Comparison of ENCODE assay signal across 12 cellular contexts in the genomic region with DNA sequence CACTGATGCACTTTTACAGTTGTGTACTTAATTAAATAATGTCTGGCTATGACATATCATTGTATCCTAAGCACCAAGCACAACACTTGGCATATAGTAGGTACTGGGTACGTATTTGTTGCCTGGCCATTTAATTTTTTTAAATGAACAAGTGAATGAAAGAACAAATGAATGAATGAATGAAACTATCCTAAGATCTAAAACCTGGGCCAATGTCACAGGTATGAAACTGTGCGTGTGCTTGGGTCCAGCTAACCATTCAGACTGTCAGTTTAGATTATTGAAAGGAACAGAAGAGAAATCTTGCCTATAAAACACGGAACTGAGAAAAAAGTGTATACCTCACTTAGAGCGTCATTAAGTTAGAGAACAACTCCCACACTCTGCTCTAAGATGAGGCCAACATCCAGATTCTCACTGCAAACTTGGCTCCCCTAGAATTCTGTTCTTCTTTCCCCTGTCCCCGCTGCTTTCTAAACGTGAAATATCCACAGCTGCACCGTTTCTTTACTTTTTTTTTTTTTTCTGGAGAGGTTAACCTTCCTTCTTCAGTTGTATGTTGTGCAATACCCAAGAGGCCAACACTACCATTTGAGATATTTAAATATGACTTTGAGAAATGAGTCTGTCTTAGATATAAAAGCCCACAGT. TPM values are rescaled to one million over a fixed set of nuclear protein-coding genes. Genes with fewer than 3 reads are reported as not detected.
DNase-seq lines count a peak whose midpoint lies in the region; ATAC-seq and TF ChIP-seq lines count a peak whose summit lies in the region.
"Had no signal": no experiment of that assay in that cellular context is flagged by ENCODE, and none has a peak within 500 bp of the region (broad histone marks: within the 10 kb centered on the region; RNA-seq: fewer than 3 reads in every experiment).

No MANE protein-coding gene starts in this region.

- peaks cover 0 to 4% (median 0%) of the 10 kb centered on the region in 4 donors for H3K4me1 ChIP-seq in sigmoid colon

- H3K27me3 Mint-ChIP-seq in central memory CD8-positive, alpha-beta T cell, result peaks cover 27% of the 10 kb centered on the region

- 68 to 81% methylated on average over 7 of the region's 7 CpGs for WGBS in sigmoid colon, 2 donors

- peak; percentile 49 for ATAC-seq in GM21526 (IDR thresholded peaks at IDR 0.05; ENCODE audit: low FRiP score, unreplicated experiment)
- ATAC-seq in HG03439 (IDR thresholded peaks at IDR 0.05; ENCODE audit: unreplicated experiment), result peak; percentile 35
- no peak for ATAC-seq in central memory CD8-positive, alpha-beta T cell (replicated peaks; ENCODE audit: extremely low read depth, poor library complexity, severe bottlenecking)
- ATAC-seq in HG02970 (IDR thresholded peaks at IDR 0.05; ENCODE audit: low FRiP score, unreplicated experiment), result no peak

- H3K27ac ChIP-seq in sigmoid colon (no peak overlapping the region), RWPE1 (no peak overlapping the region)

- intact Hi-C loops in sigmoid colon (cut with DNase I), result no loop called here

- DNase-seq in GM13976 (ENCODE audit: low spot score), result peak; percentile 55
- DNase-seq in central memory CD8-positive, alpha-beta T cell (ENCODE audit: low spot score in 2 of 2), result no peak
- no peak for DNase-seq in sigmoid colon
- DNase-seq in H4 (ENCODE audit: low spot score), result no peak
- DNase-seq in RWPE1 (ENCODE audit: low spot score), result no peak
- DNase-seq: CD4-positive, alpha-beta memory T cell; islet precursor cell; right cardiac atrium; stimulated activated naive CD4-positive, alpha-beta T cell treated with Interleukin-2 at 50 U/mL for 16 hours had no signal

- no peak for TF ChIP-seq POLR2A in sigmoid colon (IDR thresholded peaks at IDR 0.05)

- H3K27ac Mint-ChIP-seq in central memory CD8-positive, alpha-beta T cell (ENCODE audit: low read depth), result peak overlapping the region; percentile 77
- H3K27ac Mint-ChIP-seq: CD4-positive, alpha-beta memory T cell had no signal

- no peak for TF ChIP-seq EP300 in sigmoid colon (IDR thresholded peaks at IDR 0.05)

- no peak overlapping the region for H3K4me3 ChIP-seq in sigmoid colon

- no peaks in the 10 kb centered on the region for H3K9me3 Mint-ChIP-seq in central memory CD8-positive, alpha-beta T cell

- TF ChIP-seq CTCF in GM13976 (IDR thresholded peaks at IDR 0.05; ENCODE audit: borderline replicate concordance, control extremely low read depth, extremely low read depth, insufficient read depth, missing control alignments) (no peak), sigmoid colon (IDR thresholded peaks at IDR 0.05) (no peak), RWPE1 (conservative IDR thresholded peaks at IDR 0.05; ENCODE audit: low read depth) (no peak)

- POLR2A ChIA-PET in RWPE1 (lab: Yijun Ruan, JAX; ENCODE audit: low non-redundant PET), result no interaction called here

- H3K4me3 Mint-ChIP-seq in central memory CD8-positive, alpha-beta T cell, result no peak overlapping the region
- H3K4me3 Mint-ChIP-seq: CD4-positive, alpha-beta memory T cell had no signal

- H3K36me3 Mint-ChIP-seq in central memory CD8-positive, alpha-beta T cell (ENCODE audit: insufficient read depth), result peaks cover 1% of the 10 kb centered on the region
- H3K36me3 Mint-ChIP-seq: CD4-positive, alpha-beta memory T cell had no signal

- no peaks in the 10 kb centered on the region for H3K4me1 Mint-ChIP-seq in central memory CD8-positive, alpha-beta T cell
- H3K4me1 Mint-ChIP-seq: CD4-positive, alpha-beta memory T cell had no signal

- in situ Hi-C loops in GM13976 (cut with MboI; ENCODE audit: low sequenced_read_pairs, unreplicated experiment), result no loop called here

- CTCF ChIA-PET in RWPE1 (lab: Yijun Ruan, JAX), result no interaction called here

- H3K27me3 ChIP-seq in sigmoid colon, result no peaks in the 10 kb centered on the region

- no peaks in the 10 kb centered on the region for H3K36me3 ChIP-seq in sigmoid colon

- H3K9me3 ChIP-seq in sigmoid colon, result no peaks in the 10 kb centered on the region

RNA-seq across cellular contexts. Expression of a gene that starts 17.3 kb away (rescaled TPM):
- total RNA-seq in sigmoid colon, result 1 to 10 TPM; 3.5 to 8.1 (median 4.5) TPM
- polyA plus RNA-seq in sigmoid colon, result 10 to 100 TPM; 22.2 to 65.6 (median 26.1) TPM
- total RNA-seq in H4 (2014; rRNA removed; shearing (Covaris generic)), result 164 and 167 TPM in 2 replicates

RNA-seq across cellular contexts. Expression of a gene that starts 33.9 kb away (rescaled TPM):
- 10 to 100 TPM; 33.8 to 46.7 (median 40.8) TPM for total RNA-seq in sigmoid colon
- 10 to 100 TPM; 44.8 to 99.1 (median 94.8) TPM for polyA plus RNA-seq in sigmoid colon
- total RNA-seq in H4 (2014; rRNA removed; shearing (Covaris generic)), result 97.2 and 130 TPM in 2 replicates

Comparison
In these comparisons a context has a peak if more than half of its experiments do, and no peak if none do; other contexts are left out.
1. ATAC-seq: peak in GM21526 (single experiment) and HG03439 (single experiment); none in central memory CD8-positive, alpha-beta T cell (single experiment) and HG02970 (single experiment).
2. RNA of a gene that starts 17.3 kb away (total RNA-seq): 164 to 167 TPM in H4; 3.5 to 8.1 TPM in sigmoid colon; every median in the first group is over 10 times any median in the second.